Comparison of ENCODE assay signal across 9 cellular contexts in the genomic region with DNA sequence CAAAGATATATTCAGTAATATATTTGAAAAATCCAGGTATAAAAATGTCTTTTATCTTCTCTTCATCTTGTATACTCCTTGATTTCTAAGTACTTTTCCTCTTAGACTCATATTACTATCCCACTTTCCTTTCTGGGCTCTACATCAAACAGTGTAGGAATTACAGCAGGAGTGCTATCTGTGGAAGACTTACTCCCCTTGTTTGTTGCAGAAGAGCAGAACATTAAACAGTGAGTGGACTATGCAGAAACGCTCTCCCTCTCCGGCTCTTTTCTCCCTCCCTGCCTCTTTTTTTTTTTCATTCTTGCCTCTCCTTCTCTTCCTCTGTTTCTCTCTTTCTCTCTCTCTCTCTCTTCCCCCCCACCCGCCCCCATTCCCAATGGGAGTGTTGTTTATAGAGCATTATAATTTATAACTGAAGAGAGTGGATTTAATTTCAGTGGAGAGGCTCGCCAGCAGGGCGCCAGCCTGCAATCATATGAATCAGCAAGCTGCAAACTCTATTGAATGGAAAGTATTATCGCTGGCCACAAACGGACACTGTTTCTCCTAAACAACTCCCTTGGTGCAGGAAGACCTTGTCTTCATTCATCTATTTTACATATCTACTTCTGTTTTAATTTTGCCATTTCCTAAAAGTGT.
DNase-seq lines count a peak whose midpoint lies in the region; ATAC-seq and TF ChIP-seq lines count a peak whose summit lies in the region.
"Had no signal": no experiment of that assay in that cellular context is flagged by ENCODE, and none has a peak within 500 bp of the region (broad histone marks: within the 10 kb centered on the region; RNA-seq: fewer than 3 reads in every experiment).

No MANE protein-coding gene starts in this region.

- DNase-seq in NCI-H2171 treated with DMSO at 0.1 percent for 48 hours (lab: John Stamatoyannopoulos, UW) (peak; percentile 47), NCI-H2171 (lab: John Stamatoyannopoulos, UW) (no peak), OCI-M1 (lab: John Stamatoyannopoulos, UW) (peak; percentile 86), fibroblast of the aortic adventitia (ENCODE audit: low read depth) (peak; percentile 22), stomach (no peak), foreskin keratinocyte (no peak)
- no peak for DNase-seq in stimulated activated CD4-positive, alpha-beta T cell treated with anti-CD3 and anti-CD28 coated beads, Interleukin-4, amount 100 ng/mL, for 4 hours
- DNase-seq: central memory CD4-positive, alpha-beta T cell had no signal

- no peaks in the 10 kb centered on the region for H3K9me3 Mint-ChIP-seq in stimulated activated memory B cell treated with anti-CD40 and anti-IgM and Interleukin-4, amounts not matched to agents 10 μg/mL and 1 μg/mL and 100 μg/mL, for 72 hours

- H3K27me3 ChIP-seq in stomach = no peaks in the 10 kb centered on the region
- no peaks in the 10 kb centered on the region for H3K27me3 ChIP-seq in foreskin keratinocyte

- no peak for TF ChIP-seq POLR2A in stomach (IDR thresholded peaks at IDR 0.05)

- H3K4me1 Mint-ChIP-seq in stimulated activated memory B cell treated with anti-CD40 and anti-IgM and Interleukin-4, amounts not matched to agents 10 μg/mL and 1 μg/mL and 100 μg/mL, for 72 hours = peaks cover 12% of the 10 kb centered on the region

- no peaks in the 10 kb centered on the region for H3K9me3 ChIP-seq in stomach

- ATAC-seq in stimulated activated memory B cell treated with anti-CD40 and anti-IgM and Interleukin-4, amounts not matched to agents 10 μg/mL and 1 μg/mL and 100 μg/mL, for 72 hours = no peak
- ATAC-seq in foreskin keratinocyte = no peak

- intact Hi-C loops in stomach (cut with DNase I; ENCODE audit: low total_unique reads) = no loop called here

- TF ChIP-seq CTCF in fibroblast of the aortic adventitia (IDR thresholded peaks at IDR 0.05; ENCODE audit: insufficient read depth, low read length) = no peak
- no peak for TF ChIP-seq CTCF in stomach (IDR thresholded peaks at IDR 0.05)
- no peak for TF ChIP-seq CTCF in foreskin keratinocyte (conservative IDR thresholded peaks at IDR 0.05)

- H3K36me3 ChIP-seq in stomach = no peaks in the 10 kb centered on the region

- H3K4me3 ChIP-seq in fibroblast of the aortic adventitia (ENCODE audit: low read depth, low read length) (no peak overlapping the region), stomach (peak overlapping the region in 2 of 4 donors; percentile 1 to 11)

- no peaks in the 10 kb centered on the region for H3K27me3 Mint-ChIP-seq in stimulated activated memory B cell treated with anti-CD40 and anti-IgM and Interleukin-4, amounts not matched to agents 10 μg/mL and 1 μg/mL and 100 μg/mL, for 72 hours

- WGBS in stomach, 5 donors = 15 to 39% (median 24%) methylated on average over 7 of the region's 7 CpGs

- H3K4me1 ChIP-seq in stomach (peaks cover 0 to 25% (median 9%) of the 10 kb centered on the region in 4 donors), foreskin keratinocyte (no peaks in the 10 kb centered on the region)

- H3K4me3 Mint-ChIP-seq in stimulated activated memory B cell treated with anti-CD40 and anti-IgM and Interleukin-4, amounts not matched to agents 10 μg/mL and 1 μg/mL and 100 μg/mL, for 72 hours = no peak overlapping the region

- H3K27ac Mint-ChIP-seq in stimulated activated memory B cell treated with anti-CD40 and anti-IgM and Interleukin-4, amounts not matched to agents 10 μg/mL and 1 μg/mL and 100 μg/mL, for 72 hours = no peak overlapping the region

- H3K36me3 Mint-ChIP-seq in stimulated activated memory B cell treated with anti-CD40 and anti-IgM and Interleukin-4, amounts not matched to agents 10 μg/mL and 1 μg/mL and 100 μg/mL, for 72 hours = no peaks in the 10 kb centered on the region

- H3K27ac ChIP-seq in stomach = peak overlapping the region in 3 of 5 donors; percentile 16 to 35 (median 25)
- no peak overlapping the region for H3K27ac ChIP-seq in foreskin keratinocyte

- no peak for TF ChIP-seq EP300 in stomach (IDR thresholded peaks at IDR 0.05)

Comparison
In these comparisons a context has a peak if more than half of its experiments do, and no peak if none do; other contexts are left out.
1. DNase-seq: peak in NCI-H2171 treated with DMSO at 0.1 percent for 48 hours (single experiment), OCI-M1 (single experiment) and fibroblast of the aortic adventitia (single experiment); none in NCI-H2171 (single experiment), stomach (single experiment), stimulated activated CD4-positive, alpha-beta T cell treated with anti-CD3 and anti-CD28 coated beads, Interleukin-4, amount 100 ng/mL, for 4 hours (0 of 2) and foreskin keratinocyte (0 of 2).